ENCODE assay signal across 23 cellular contexts in genomic region chr16:24852281-24852721, GRCh38. TPM values are rescaled to one million over a fixed set of nuclear protein-coding genes. Genes with fewer than 3 reads are reported as not detected.
DNase-seq lines count a peak whose midpoint lies in the region; ATAC-seq, FAIRE-seq and TF ChIP-seq lines count a peak whose summit lies in the region.
"Had no signal": no experiment of that assay in that cellular context is flagged by ENCODE, and none has a peak within 500 bp of the region (broad histone marks: within the 10 kb centered on the region; RNA-seq: fewer than 3 reads in every experiment).

No MANE protein-coding gene starts in this region.

- intact Hi-C loops in spleen (cut with DNase I; ENCODE audit: low total_unique reads): no loop called here

- POLR2A ChIA-PET in A549 (lab: Yijun Ruan, JAX): no interaction called here

- H3K4me3 ChIP-seq in A549 (no peak overlapping the region), spleen (no peak overlapping the region)
- H3K4me3 ChIP-seq: prostate gland, smooth muscle cell, thoracic aorta had no signal

- TF ChIP-seq POLR2A in A549 (IDR thresholded peaks at IDR 0.05; ENCODE audit: low read length) (no peak), spleen (IDR thresholded peaks at IDR 0.05) (no peak)

- TF ChIP-seq EP300 in A549 (IDR thresholded peaks at IDR 0.05): no peak

- TF ChIP-seq RAD21 in A549 (conservative IDR thresholded peaks at IDR 0.05 in 1 of 2, IDR thresholded peaks at IDR 0.05 in 1 of 2): 0 out of 5 replicates have a peak, but pooled peaks of 1 of the 2 experiments have one; percentile 11

- peak overlapping the region; percentile 75 for H3K4me2 ChIP-seq in A549
- H3K4me2 ChIP-seq: smooth muscle cell had no signal

- CTCF ChIA-PET in A549 (lab: Yijun Ruan, JAX): interaction anchor here (0.5 to 4.3 kb wide), 3 partner anchors 18 to 46 kb away, joined by 4 to 22 read pairs (median 4); no protein-coding TSS in a partner anchor

- H3K9me3 ChIP-seq in A549 (no peaks in the 10 kb centered on the region), spleen (no peaks in the 10 kb centered on the region)
- H3K9me3 ChIP-seq: Caco-2, prostate gland, thoracic aorta had no signal

- DNase-seq in A549 (ENCODE audit: low read depth in 1 of 2, low spot score in 1 of 2): peak in 1 of 2 experiments; percentile 80
- DNase-seq in EL: peak; percentile 18
- DNase-seq in amniotic epithelial cell (ENCODE audit: low read depth): peak; percentile 66
- peak; percentile 25 to 27 for DNase-seq in lung microvascular endothelial cell (ENCODE audit: low read depth in 2 of 2)
- DNase-seq in NCI-H2107 treated with DMSO at 0.1 percent for 48 hours (lab: John Stamatoyannopoulos, UW; ENCODE audit: unreplicated experiment): no peak
- DNase-seq in kidney tubule cell (ENCODE audit: low spot score): no peak
- DNase-seq in spleen: no peak
- no peak for DNase-seq in NCI-H526 (lab: John Stamatoyannopoulos, UW)
- DNase-seq: activated CD8-positive, alpha-beta memory T cell treated with anti-CD3 and anti-CD28 coated beads for 24 hours; activated effector memory CD4-positive, alpha-beta T cell treated with anti-CD3 and anti-CD28 coated beads, Interleukin-2, amount 50 U/mL, for 16 hours; Caco-2; GF-D8; naive B cell; NCI-H187; NCI-H774 had no signal

- H3K27ac ChIP-seq in A549 (peak overlapping the region; percentile 83 to 89), spleen (no peak overlapping the region)
- H3K27ac ChIP-seq: prostate gland, thoracic aorta had no signal

- no peak for FAIRE-seq in A549 (lab: Jason Lieb, UNC)
- FAIRE-seq: colon, frontal cortex, GM12892, HepG2 had no signal

- H3K27me3 ChIP-seq in spleen (replicated peaks in 1 of 7): peaks cover 0 to 2% (median 0%) of the 10 kb centered on the region in 7 donors

- no peaks in the 10 kb centered on the region for H3K36me3 ChIP-seq in spleen
- H3K36me3 ChIP-seq: prostate gland, thoracic aorta had no signal

- WGBS in A549 (ENCODE audit: missing lambda C conversion rate): 13% methylated on average over 8 of the region's 8 CpGs
- WGBS in spleen, 5 donors: 71 to 87% (median 79%) methylated on average over 6 to 8 of the region's 8 CpGs

- TF ChIP-seq CTCF in A549 (IDR thresholded peaks at IDR 0.05) (no peak), spleen (IDR thresholded peaks at IDR 0.05 in 8 of 11, conservative IDR thresholded peaks at IDR 0.05 in 3 of 11) (no peak)

- ATAC-seq in A549: peak; percentile 19 to 50; a peak in 3 of 6 replicates
- ATAC-seq: HepG2 had no signal

- peaks cover 86% of the 10 kb centered on the region for H3K4me1 ChIP-seq in A549
- no peaks in the 10 kb centered on the region for H3K4me1 ChIP-seq in spleen
- H3K4me1 ChIP-seq: Caco-2 had no signal

TF ChIP-seq in A549, 52 proteins besides CTCF, POLR2A, EP300 and RAD21:
- TF ChIP-seq BCL3 (IDR thresholded peaks at IDR 0.05): no peak
- TF ChIP-seq CEBPB (IDR thresholded peaks at IDR 0.05): no peak
- 0 out of 3 replicates have a peak, but pooled peaks have one; percentile 7 for TF ChIP-seq SMC3 (IDR thresholded peaks at IDR 0.05)
- 0 out of 5 replicates have a peak, but pooled peaks of 1 of the 2 experiments have one; percentile 34 for TF ChIP-seq JUN (IDR thresholded peaks at IDR 0.05)
- no peak for TF ChIP-seq HOXB13 (CRISPR knock-in tag; IDR thresholded peaks at IDR 0.05; ENCODE audit: low read depth)
- no peak for TF ChIP-seq NPAS2 (CRISPR knock-in tag; IDR thresholded peaks at IDR 0.05; ENCODE audit: borderline replicate concordance)
- no peak for TF ChIP-seq RNF2 (IDR thresholded peaks at IDR 0.05; ENCODE audit: borderline replicate concordance, low read depth)
- no peak for TF ChIP-seq USF2 (IDR thresholded peaks at IDR 0.05)
- TF ChIP-seq NR3C1 (IDR thresholded peaks at IDR 0.05): no peak
- no peak for TF ChIP-seq BHLHE40 (IDR thresholded peaks at IDR 0.05; ENCODE audit: low read depth, low read length)
- TF ChIP-seq ZFP36 (IDR thresholded peaks at IDR 0.05; ENCODE audit: borderline replicate concordance, partially characterized antibody): no peak
- TF ChIP-seq KDM5A (IDR thresholded peaks at IDR 0.05): no peak
- TF ChIP-seq CBX8 (IDR thresholded peaks at IDR 0.05): no peak
- TF ChIP-seq, protein P1, sequence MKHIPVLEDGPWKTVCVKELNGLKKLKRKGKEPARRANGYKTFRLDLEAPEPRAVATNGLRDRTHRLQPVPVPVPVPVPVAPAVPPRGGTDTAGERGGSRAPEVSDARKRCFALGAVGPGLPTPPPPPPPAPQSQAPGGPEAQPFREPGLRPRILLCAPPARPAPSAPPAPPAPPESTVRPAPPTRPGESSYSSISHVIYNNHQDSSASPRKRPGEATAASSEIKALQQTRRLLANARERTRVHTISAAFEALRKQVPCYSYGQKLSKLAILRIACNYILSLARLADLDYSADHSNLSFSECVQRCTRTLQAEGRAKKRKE (CRISPR knock-in tag; IDR thresholded peaks at IDR 0.05; ENCODE audit: low read depth): no peak

RNA-seq across cellular contexts. Expression of gene SLC5A11, which starts 6.5 kb away (rescaled TPM):
- polyA plus RNA-seq in A549 (2011; rRNA removed) (0.43 and 1.3 TPM in 2 replicates), A549 (2017; fragmentation: RNase III; extraction: RNeasy Plus Mini Kit Qiagen cat#74134 plus additional on column Dnase treatment) (0.30 to 0.40 TPM (median 0.38 TPM) in 3 replicates), spleen (under 1 TPM; 0.14 to 0.28 (median 0.22) TPM)
- polyA plus RNA-seq in A549 (2012; cell fraction: cytosol; rRNA removed): 0.24 and 0.58 TPM in 2 replicates
- polyA plus RNA-seq in A549 (2012; cell fraction: nucleus; rRNA removed): 1.2 and 1.8 TPM in 2 replicates
- 1.9 and 2.6 TPM in 2 replicates for polyA minus RNA-seq in A549 (2011; rRNA and poly(A)+ RNA removed)
- total RNA-seq in lung microvascular endothelial cell (not detected in 2 replicates), spleen (1 to 10 TPM in 2 of 7 donors, under 1 TPM in 2, not detected in 3; 0.46 to 1.9 (median 1.2) TPM)
- total RNA-seq: endothelial cell of umbilical vein, frontal cortex, prostate gland, smooth muscle cell had no signal
- polyA plus RNA-seq: smooth muscle cell had no signal

Comparison
In these comparisons a context has a peak if more than half of its experiments do, and no peak if none do; other contexts are left out.
1. DNase-seq: peak in EL (single experiment), amniotic epithelial cell (single experiment) and lung microvascular endothelial cell (2 of 2); none in NCI-H2107 treated with DMSO at 0.1 percent for 48 hours (single experiment), kidney tubule cell (single experiment), spleen (single experiment) and NCI-H526 (0 of 2).
2. H3K27ac ChIP-seq: peak in A549 (2 of 2); none in spleen (0 of 8).